ENCODE assay signal across 9 cellular contexts in genomic region chr9:129568560-129569505, GRCh38. TPM values are rescaled to one million over a fixed set of nuclear protein-coding genes. Genes with fewer than 3 reads are reported as not detected.
DNase-seq lines count a peak whose midpoint lies in the region; ATAC-seq and TF ChIP-seq lines count a peak whose summit lies in the region.
"Had no signal": no experiment of that assay in that cellular context is flagged by ENCODE, and none has a peak within 500 bp of the region (broad histone marks: within the 10 kb centered on the region; RNA-seq: fewer than 3 reads in every experiment).

No MANE protein-coding gene starts in this region.

- H3K9ac ChIP-seq in iPS-18a (ENCODE audit: low read length), result no peak overlapping the region

- H3K27me3 Mint-ChIP-seq in IgD-negative memory B cell, result peaks cover 30% of the 10 kb centered on the region

- DNase-seq in AG10803 (ENCODE audit: low read depth) (peak; percentile 42), ascending aorta (ENCODE audit: low spot score in 2 of 2) (no peak), skeletal muscle cell (ENCODE audit: low read depth) (no peak), activated gamma-delta T cell (lab: John Stamatoyannopoulos, UW) (no peak)

- H3K27ac ChIP-seq in ascending aorta, result peak overlapping the region; percentile 78 to 80
- no peak overlapping the region for H3K27ac ChIP-seq in iPS-18a (ENCODE audit: low read length)

- H3K9me3 ChIP-seq in ascending aorta (no peaks in the 10 kb centered on the region), iPS-18a (ENCODE audit: control insufficient read depth, low read depth, low read length) (no peaks in the 10 kb centered on the region)

- H3K4me1 ChIP-seq in ascending aorta (peaks cover 8 to 18% of the 10 kb centered on the region in 2 donors), iPS-18a (ENCODE audit: control insufficient read depth, low read depth, low read length) (peaks cover 19% of the 10 kb centered on the region)

- peaks cover 3% of the 10 kb centered on the region for H3K36me3 Mint-ChIP-seq in IgD-negative memory B cell

- no peaks in the 10 kb centered on the region for H3K27me3 ChIP-seq in ascending aorta
- no peaks in the 10 kb centered on the region for H3K27me3 ChIP-seq in iPS-18a (ENCODE audit: control insufficient read depth, insufficient read depth, low read length)

- no peak overlapping the region for H3K27ac Mint-ChIP-seq in IgD-negative memory B cell

- H3K4me3 Mint-ChIP-seq in IgD-negative memory B cell, result peak overlapping the region in 3 of 4 donors; percentile 66 to 84 (median 77)

- TF ChIP-seq CTCF in AG10803 (conservative IDR thresholded peaks at IDR 0.05; ENCODE audit: low read length) (no peak), ascending aorta (IDR thresholded peaks at IDR 0.05) (peak in 1 of 3 experiments; percentile 9)

- H3K36me3 ChIP-seq in ascending aorta (no peaks in the 10 kb centered on the region), iPS-18a (ENCODE audit: control insufficient read depth, low read depth, low read length) (no peaks in the 10 kb centered on the region)

- H3K9me3 Mint-ChIP-seq in IgD-negative memory B cell, result peaks cover 0 to 3% (median 0%) of the 10 kb centered on the region in 3 donors

- H3K4me1 Mint-ChIP-seq in IgD-negative memory B cell, result peaks cover 0 to 6% (median 0%) of the 10 kb centered on the region in 3 donors

- intact Hi-C loops in ascending aorta (cut with DNase I), result loop anchor here (1.0 to 2.0 kb wide), 3 partner anchors 19 to 38 kb away; no protein-coding TSS in a partner anchor

- ATAC-seq in HG03135 (IDR thresholded peaks at IDR 0.05; ENCODE audit: unreplicated experiment), result no peak
- no peak for ATAC-seq in GM21526 (IDR thresholded peaks at IDR 0.05; ENCODE audit: low FRiP score, unreplicated experiment)

- H3K4me3 ChIP-seq in AG10803 (ENCODE audit: low read length), result peak overlapping the region; percentile 60
- peak overlapping the region; percentile 54 to 66 for H3K4me3 ChIP-seq in ascending aorta
- H3K4me3 ChIP-seq in iPS-18a (ENCODE audit: low read length), result peak overlapping the region; percentile 49
- H3K4me3 ChIP-seq in skeletal muscle cell (ENCODE audit: low read depth, low read length), result peak overlapping the region; percentile 44

RNA-seq across cellular contexts. Expression of gene C9orf50, which starts 52.1 kb away (rescaled TPM):
- polyA plus RNA-seq in IgD-negative memory B cell, result not detected
- not detected for total RNA-seq in ascending aorta
- total RNA-seq: dermis microvascular lymphatic vessel endothelial cell had no signal

RNA-seq across cellular contexts. Expression of gene NTMT1, which starts 57.1 kb away (rescaled TPM):
- 55.4 TPM for polyA plus RNA-seq in IgD-negative memory B cell
- total RNA-seq in ascending aorta, result 6.9 TPM
